Comparison of ENCODE assay signal across 17 cellular contexts in the genomic region with DNA sequence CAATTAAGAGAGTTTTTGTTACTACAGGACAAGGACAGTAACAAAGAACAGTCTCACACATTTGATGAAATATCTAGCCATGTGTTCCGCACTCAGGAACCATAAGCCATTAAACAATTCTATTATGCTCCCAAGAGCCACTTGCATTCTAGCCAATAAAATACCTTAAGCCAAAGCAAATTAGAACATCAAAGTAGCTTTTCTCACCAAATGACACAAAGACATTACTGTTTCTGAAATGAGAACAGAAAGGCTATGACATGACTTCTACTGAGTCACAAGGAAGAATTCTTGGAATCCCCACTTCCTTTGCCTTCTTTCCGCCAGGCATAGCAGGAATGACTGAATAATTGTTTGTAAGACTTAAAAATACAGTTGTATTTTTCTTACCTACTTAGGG.
DNase-seq lines count a peak whose midpoint lies in the region; ATAC-seq and TF ChIP-seq lines count a peak whose summit lies in the region.
"Had no signal": no experiment of that assay in that cellular context is flagged by ENCODE, and none has a peak within 500 bp of the region (broad histone marks: within the 10 kb centered on the region; RNA-seq: fewer than 3 reads in every experiment).

No MANE protein-coding gene starts in this region.

- no peaks in the 10 kb centered on the region for H3K9me3 ChIP-seq in PC-3 (ENCODE audit: low read length)
- H3K9me3 ChIP-seq: BE2C had no signal

- peaks cover 4% of the 10 kb centered on the region for H3F3A ChIP-seq in PC-3 (ENCODE audit: low read length, unreplicated experiment)

- BruUV-seq in PC-3 (replicated peaks; lab: Mats Ljungman, UMichigan) = no TSS peak

- H3K27ac ChIP-seq in PC-3 (ENCODE audit: low read length) = peak overlapping the region; percentile 27
- no peak overlapping the region for H3K27ac ChIP-seq in mesendoderm (ENCODE audit: low read depth, low read length)

- H3K4me3 Mint-ChIP-seq in type B pancreatic cell = no peak overlapping the region
- H3K4me3 Mint-ChIP-seq: activated CD8-positive, alpha-beta memory T cell treated with anti-CD3 and anti-CD28 coated beads, Interleukin-2, amount 10 ng/mL, durations not matched to agents 7 days and 5 days; nephron; T-helper 17 cell had no signal

- H3K4ac ChIP-seq in mesendoderm (ENCODE audit: low read depth, low read length) = no peak overlapping the region

- H2AK5ac ChIP-seq in mesendoderm (ENCODE audit: low read length) = no peak overlapping the region

- H3K36me3 ChIP-seq in PC-3 (ENCODE audit: low read depth, low read length) = no peaks in the 10 kb centered on the region
- no peaks in the 10 kb centered on the region for H3K36me3 ChIP-seq in mesendoderm (ENCODE audit: control insufficient read depth, insufficient read depth, low read length)
- H3K36me3 ChIP-seq: BE2C had no signal

- H3K9ac ChIP-seq in PC-3 (ENCODE audit: low read length) = no peak overlapping the region
- H3K9ac ChIP-seq in mesendoderm (ENCODE audit: low read length) = no peak overlapping the region

- no peaks in the 10 kb centered on the region for H3K27me3 Mint-ChIP-seq in type B pancreatic cell

- no CpG with 5 or more reads among the region's 2 CpGs for WGBS in mesendoderm (ENCODE audit: extremely low coverage, insufficient coverage, low lambda C conversion rate)

- no peaks in the 10 kb centered on the region for H3K79me1 ChIP-seq in mesendoderm (ENCODE audit: low read length)

- no peak overlapping the region for H2BK5ac ChIP-seq in mesendoderm (ENCODE audit: low read length)

- CTCF ChIA-PET in PC-3 (lab: Charles Lee) = no interaction called here

- H3K23ac ChIP-seq in mesendoderm (ENCODE audit: low read length) = no peak overlapping the region

- H3K9me3 Mint-ChIP-seq in type B pancreatic cell = no peaks in the 10 kb centered on the region
- H3K9me3 Mint-ChIP-seq: nephron had no signal

- no peak overlapping the region for H2AFZ ChIP-seq in PC-3 (ENCODE audit: low read length)

- H3K4me2 ChIP-seq in PC-3 (ENCODE audit: low read length) (0 out of 2 replicates have a peak overlapping the region, but pooled peaks have one; percentile 0), mesendoderm (ENCODE audit: low read length) (no peak overlapping the region)

- H3K79me2 ChIP-seq in PC-3 (ENCODE audit: low read length) (no peaks in the 10 kb centered on the region), mesendoderm (ENCODE audit: control insufficient read depth, insufficient read depth, low read length) (no peaks in the 10 kb centered on the region)

- H4K8ac ChIP-seq in mesendoderm (ENCODE audit: low read depth, low read length) = no peak overlapping the region

- ATAC-seq in PC-3 (peak; percentile 67), HG02938 (IDR thresholded peaks at IDR 0.05; ENCODE audit: unreplicated experiment) (no peak), GM18861 (IDR thresholded peaks at IDR 0.05; ENCODE audit: unreplicated experiment) (no peak)
- ATAC-seq: activated CD8-positive, alpha-beta memory T cell treated with anti-CD3 and anti-CD28 coated beads, Interleukin-2, amount 10 ng/mL, durations not matched to agents 7 days and 5 days; T-helper 17 cell had no signal

- H2BK120ac ChIP-seq in mesendoderm (ENCODE audit: low read depth, low read length) = peak overlapping the region; percentile 21

- DNase-seq in EH (ENCODE audit: low read depth) (peak; percentile 78), PC-3 (peak; percentile 77), choroid plexus epithelial cell (ENCODE audit: low read depth) (peak; percentile 42), mesendoderm (peak; percentile 54), DMS 273 treated with DMSO at 0.1 percent for 48 hours (lab: John Stamatoyannopoulos, UW) (no peak), type B pancreatic cell (ENCODE audit: extremely low spot score, unreplicated experiment) (no peak)
- DNase-seq: activated CD8-positive, alpha-beta memory T cell treated with anti-CD3 and anti-CD28 coated beads, Interleukin-2, amount 10 ng/mL, durations not matched to agents 7 days and 5 days; BE2C; DMS153; MM.1S; NCI-H1930; NCI-H524 treated with DMSO at 0.1 percent for 48 hours; T-helper 17 cell had no signal

- POLR2A ChIA-PET in PC-3 (lab: Charles Lee; ENCODE audit: unreplicated experiment) = interaction anchor here (0.7 kb wide), 1 partner anchor 27 kb away, joined by 4 read pairs; no protein-coding TSS in a partner anchor

- H3K56ac ChIP-seq in mesendoderm (ENCODE audit: low read length) = no peak overlapping the region

- H3K27me3 ChIP-seq in PC-3 (ENCODE audit: low read length) = no peaks in the 10 kb centered on the region
- H3K27me3 ChIP-seq in mesendoderm (ENCODE audit: insufficient read depth, low read length, poor library complexity) = no peaks in the 10 kb centered on the region
- H3K27me3 ChIP-seq: BE2C had no signal

- intact Hi-C loops in PC-3 (cut with micrococcal nuclease) = no loop called here

- no peaks in the 10 kb centered on the region for H3K9me2 ChIP-seq in PC-3 (replicated peaks; ENCODE audit: low read length)

- H4K5ac ChIP-seq in mesendoderm (ENCODE audit: low read length) = no peak overlapping the region

- H3K18ac ChIP-seq in mesendoderm (ENCODE audit: low read length) = no peak overlapping the region

- H3K4me1 Mint-ChIP-seq in type B pancreatic cell (ENCODE audit: unreplicated experiment) = peaks cover 5% of the 10 kb centered on the region
- H3K4me1 Mint-ChIP-seq: activated CD8-positive, alpha-beta memory T cell treated with anti-CD3 and anti-CD28 coated beads, Interleukin-2, amount 10 ng/mL, durations not matched to agents 7 days and 5 days; T-helper 17 cell had no signal

- H3K4me1 ChIP-seq in PC-3 (ENCODE audit: insufficient read depth, low read length) = peaks cover 12% of the 10 kb centered on the region
- no peaks in the 10 kb centered on the region for H3K4me1 ChIP-seq in mesendoderm (ENCODE audit: control insufficient read depth, low read depth, low read length)
- H3K4me1 ChIP-seq: BE2C had no signal

- no peaks in the 10 kb centered on the region for H3K36me3 Mint-ChIP-seq in type B pancreatic cell
- H3K36me3 Mint-ChIP-seq: activated CD8-positive, alpha-beta memory T cell treated with anti-CD3 and anti-CD28 coated beads, Interleukin-2, amount 10 ng/mL, durations not matched to agents 7 days and 5 days had no signal

- H2BK15ac ChIP-seq in mesendoderm (replicated peaks; ENCODE audit: low read depth) = no peak overlapping the region

- no peak for TF ChIP-seq CTCF in PC-3 (conservative IDR thresholded peaks at IDR 0.05; ENCODE audit: low read depth, low read length)
- no peak for TF ChIP-seq CTCF in choroid plexus epithelial cell (conservative IDR thresholded peaks at IDR 0.05; ENCODE audit: low read depth, low read length)
- TF ChIP-seq CTCF in type B pancreatic cell (conservative IDR thresholded peaks at IDR 0.05) = no peak

- H3K4me3 ChIP-seq in PC-3 (ENCODE audit: low read length) (no peak overlapping the region), choroid plexus epithelial cell (ENCODE audit: low read depth, low read length) (no peak overlapping the region), mesendoderm (ENCODE audit: low read length) (no peak overlapping the region)
- H3K4me3 ChIP-seq: lung had no signal

- no peaks in the 10 kb centered on the region for H4K20me1 ChIP-seq in PC-3 (ENCODE audit: low read length)

- H3K27ac Mint-ChIP-seq in type B pancreatic cell = no peak overlapping the region
- H3K27ac Mint-ChIP-seq: activated CD8-positive, alpha-beta memory T cell treated with anti-CD3 and anti-CD28 coated beads, Interleukin-2, amount 10 ng/mL, durations not matched to agents 7 days and 5 days; nephron; T-helper 17 cell had no signal

Comparison
In these comparisons a context has a peak if more than half of its experiments do, and no peak if none do; other contexts are left out.
1. DNase-seq: peak in EH (single experiment), PC-3 (single experiment), choroid plexus epithelial cell (single experiment) and mesendoderm (single experiment); none in DMS 273 treated with DMSO at 0.1 percent for 48 hours (single experiment) and type B pancreatic cell (single experiment).